Comparison of ENCODE assay signal across 21 cellular contexts in the genomic region with DNA sequence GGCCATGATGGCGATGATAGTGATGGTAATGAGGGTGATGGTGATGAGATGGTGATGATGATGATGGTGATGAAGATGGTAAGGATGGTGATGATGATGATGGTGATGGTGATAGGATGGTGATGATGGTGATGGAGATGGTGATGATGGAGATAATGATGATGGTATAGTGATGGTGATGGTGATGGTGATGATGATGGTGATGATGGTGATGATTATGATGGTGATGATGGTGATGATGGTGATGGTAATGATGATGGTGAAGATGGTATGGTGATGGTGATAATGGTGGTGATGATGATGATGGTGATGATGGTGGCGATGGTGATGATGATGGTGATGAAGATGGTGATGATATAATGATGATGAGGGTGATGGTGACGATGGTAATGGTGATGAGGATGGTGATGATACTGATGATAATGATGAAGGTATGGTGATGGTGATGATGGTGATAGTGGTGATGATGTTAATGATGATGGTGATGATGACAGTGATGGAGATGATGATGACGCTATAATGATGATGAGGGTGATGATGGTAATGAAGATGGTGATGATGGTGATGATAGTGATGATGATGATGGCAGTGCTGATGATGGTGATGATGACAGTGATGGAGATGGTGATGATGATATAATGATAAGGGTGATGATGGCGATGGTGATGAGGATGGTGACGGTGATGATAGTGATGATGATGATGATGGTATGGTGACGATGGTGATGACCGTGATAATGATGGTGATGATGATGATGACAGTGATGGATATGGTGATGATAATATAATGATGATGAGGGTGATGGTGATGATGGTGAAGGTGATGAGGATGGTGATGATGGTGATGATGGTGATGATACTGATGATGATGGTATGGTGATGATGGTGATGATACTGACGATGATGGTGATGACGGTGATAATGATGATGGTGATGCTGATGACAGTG. TPM values are rescaled to one million over a fixed set of nuclear protein-coding genes. Genes with fewer than 3 reads are reported as not detected.
A peak's percentile ranks its signal among the peaks of the same experiment; 100 is the strongest.
DNase-seq lines count a peak whose midpoint lies in the region; FAIRE-seq and TF ChIP-seq lines count a peak whose summit lies in the region.
"Had no signal": no experiment of that assay in that cellular context is flagged by ENCODE, and none has a peak within 500 bp of the region (broad histone marks: within the 10 kb centered on the region; RNA-seq: fewer than 3 reads in every experiment).

No MANE protein-coding gene starts in this region.

- H3K9ac ChIP-seq in astrocyte (ENCODE audit: low read length) (no peak overlapping the region), endothelial cell of umbilical vein (replicated peaks; ENCODE audit: extremely low read depth, insufficient read depth, low read length) (no peak overlapping the region), MM.1S (ENCODE audit: low read length) (no peak overlapping the region)

- TF ChIP-seq CTCF in HEK293 (tag by site-specific recombination; IDR thresholded peaks at IDR 0.05) (no peak), astrocyte (IDR thresholded peaks at IDR 0.05; ENCODE audit: insufficient read depth, low read depth, low read length) (no peak), endothelial cell of umbilical vein (IDR thresholded peaks at IDR 0.05; ENCODE audit: extremely low read depth in 1 of 2, insufficient read depth in 1 of 2, low read depth in 1 of 2, low read length in 2 of 2) (no peak), MM.1S (IDR thresholded peaks at IDR 0.05; ENCODE audit: low read length) (no peak)

- H3K9me1 ChIP-seq in endothelial cell of umbilical vein (replicated peaks; ENCODE audit: control insufficient read depth, extremely low read depth, insufficient read depth, low read length), result no peaks in the 10 kb centered on the region

- H3K36me3 ChIP-seq in HEK293 (ENCODE audit: control insufficient read depth in 2 of 2, insufficient read depth in 1 of 2, low read length in 2 of 2) (no peaks in the 10 kb centered on the region), astrocyte (ENCODE audit: insufficient read depth, low read length) (no peaks in the 10 kb centered on the region), endothelial cell of umbilical vein (ENCODE audit: control insufficient read depth in 2 of 2, extremely low read depth in 1 of 2, insufficient read depth in 2 of 2, low read length in 2 of 2) (no peaks in the 10 kb centered on the region), MM.1S (replicated peaks; ENCODE audit: insufficient read depth, low read length) (no peaks in the 10 kb centered on the region)
- H3K36me3 ChIP-seq: BE2C had no signal

- BruUV-seq in endothelial cell of umbilical vein (replicated peaks; lab: Mats Ljungman, UMichigan), result no TSS peak

- no peaks in the 10 kb centered on the region for H4K20me1 ChIP-seq in astrocyte (ENCODE audit: insufficient read depth, low read length)
- no peaks in the 10 kb centered on the region for H4K20me1 ChIP-seq in endothelial cell of umbilical vein (replicated peaks; ENCODE audit: control insufficient read depth, extremely low read depth, insufficient read depth, low read length)
- no peaks in the 10 kb centered on the region for H4K20me1 ChIP-seq in MM.1S (ENCODE audit: insufficient read depth, low read length)

- H3K9me2 ChIP-seq in MM.1S (replicated peaks; ENCODE audit: insufficient read depth, low read length), result no peaks in the 10 kb centered on the region

- FAIRE-seq in astrocyte (lab: Jason Lieb, UNC) (peak; percentile 13), endothelial cell of umbilical vein (lab: Jason Lieb, UNC) (peak; percentile 59)
- FAIRE-seq: A549, D721Med, G401.6, GM19239 had no signal

- H3K36me3 Mint-ChIP-seq in astrocyte (ENCODE audit: low read depth, unreplicated experiment), result no peaks in the 10 kb centered on the region
- H3K36me3 Mint-ChIP-seq: CD14-positive monocyte; CD8-positive, alpha-beta T cell had no signal

- H2AFZ ChIP-seq in astrocyte (ENCODE audit: low read depth, low read length) (no peak overlapping the region), endothelial cell of umbilical vein (ENCODE audit: low read depth, low read length) (no peak overlapping the region), MM.1S (ENCODE audit: low read length) (no peak overlapping the region)

- H3K4me1 ChIP-seq in HEK293 (ENCODE audit: control insufficient read depth, insufficient read depth, low read length) (no peaks in the 10 kb centered on the region), astrocyte (ENCODE audit: insufficient read depth, low read length) (no peaks in the 10 kb centered on the region), endothelial cell of umbilical vein (ENCODE audit: control insufficient read depth, extremely low read depth, insufficient read depth, low read length) (no peaks in the 10 kb centered on the region), MM.1S (ENCODE audit: low read length) (no peaks in the 10 kb centered on the region)
- H3K4me1 ChIP-seq: A549, BE2C had no signal

- CTCF ChIA-PET in HEK293 (lab: Yijun Ruan, JAX) (no interaction called here), endothelial cell of umbilical vein (lab: Charles Lee) (interaction anchor here (2.8 kb wide), 1 partner anchor 247 kb away, joined by 6 read pairs; no protein-coding TSS in a partner anchor)

- no peak for DNase-seq in astrocyte (ENCODE audit: low read depth)
- no peak for DNase-seq in endothelial cell of umbilical vein (ENCODE audit: low read depth, low spot score)
- no peak for DNase-seq in MM.1S
- no peak for DNase-seq in HUDEP-2 (lab: John Stamatoyannopoulos, UW; ENCODE audit: unreplicated experiment in 76 of 76)
- DNase-seq in NCI-H226, result no peak
- DNase-seq: BE2C; CD8-positive, alpha-beta T cell; COR-L47; DMS153; DMS79 treated with DMSO at 0.1 percent for 48 hours; EL; GOT3; HCEC 1CT had no signal

- H3K9me3 Mint-ChIP-seq in astrocyte (ENCODE audit: unreplicated experiment), result no peaks in the 10 kb centered on the region
- H3K9me3 Mint-ChIP-seq: CD8-positive, alpha-beta T cell had no signal

- no peak overlapping the region for H3K4me3 Mint-ChIP-seq in astrocyte (ENCODE audit: unreplicated experiment)
- H3K4me3 Mint-ChIP-seq: CD14-positive monocyte; CD8-positive, alpha-beta T cell had no signal

- H3K27me3 ChIP-seq in astrocyte (ENCODE audit: insufficient read depth, low read length) (no peaks in the 10 kb centered on the region), endothelial cell of umbilical vein (ENCODE audit: control insufficient read depth in 2 of 2, insufficient read depth in 2 of 2, low read length in 2 of 2) (no peaks in the 10 kb centered on the region), MM.1S (replicated peaks; ENCODE audit: insufficient read depth, low read length) (no peaks in the 10 kb centered on the region; the same call in 1 of the 2 replicates)
- H3K27me3 ChIP-seq: BE2C had no signal

- H3K27ac ChIP-seq in HEK293 (ENCODE audit: extremely low read depth, low read depth, low read length), result no peak overlapping the region
- H3K27ac ChIP-seq in astrocyte (ENCODE audit: low read depth, low read length), result no peak overlapping the region
- no peak overlapping the region for H3K27ac ChIP-seq in endothelial cell of umbilical vein (ENCODE audit: insufficient read depth, low read depth, low read length)
- no peak overlapping the region for H3K27ac ChIP-seq in MM.1S (ENCODE audit: low read length)
- H3K27ac ChIP-seq: A549, HL-60 had no signal

- H3K4me1 Mint-ChIP-seq in astrocyte (ENCODE audit: low read depth, unreplicated experiment), result no peaks in the 10 kb centered on the region
- H3K4me1 Mint-ChIP-seq: CD14-positive monocyte had no signal

- no peak overlapping the region for H3K4me3 ChIP-seq in HEK293 (ENCODE audit: low read depth, low read length)
- no peak overlapping the region for H3K4me3 ChIP-seq in astrocyte (ENCODE audit: insufficient read depth, low read depth, low read length)
- H3K4me3 ChIP-seq in endothelial cell of umbilical vein (replicated peaks in 1 of 3; ENCODE audit: insufficient read depth in 1 of 3, low read depth in 1 of 3, low read length in 3 of 3), result no peak overlapping the region
- H3K4me3 ChIP-seq in MM.1S (ENCODE audit: low read length), result no peak overlapping the region
- H3K4me3 ChIP-seq: A549 had no signal

- intact Hi-C loops in endothelial cell of umbilical vein (cut with micrococcal nuclease), result loop anchor here (10.0 kb wide), 1 partner anchor 458 kb away; no protein-coding TSS in a partner anchor

- no peaks in the 10 kb centered on the region for H3K27me3 Mint-ChIP-seq in astrocyte (ENCODE audit: low read depth, unreplicated experiment)

- POLR2A ChIA-PET in HEK293 (lab: Yijun Ruan, JAX), result no interaction called here
- POLR2A ChIA-PET in endothelial cell of umbilical vein (lab: Charles Lee), result no interaction called here

- H3K27ac Mint-ChIP-seq in astrocyte (ENCODE audit: unreplicated experiment), result no peak overlapping the region
- H3K27ac Mint-ChIP-seq: CD14-positive monocyte; CD8-positive, alpha-beta T cell had no signal

- dilution Hi-C loops in endothelial cell of umbilical vein (cut with MboI; ENCODE audit: extremely low pct_ligation_motif_present, low sequenced_read_pairs), result no loop called here

- H3K9me3 ChIP-seq in HEK293 (ENCODE audit: control insufficient read depth, insufficient read depth, low read depth, low read length), result no peaks in the 10 kb centered on the region
- H3K9me3 ChIP-seq in astrocyte (ENCODE audit: insufficient read depth, low read depth, low read length), result peaks cover 6% of the 10 kb centered on the region
- no peaks in the 10 kb centered on the region for H3K9me3 ChIP-seq in endothelial cell of umbilical vein (replicated peaks; ENCODE audit: control insufficient read depth, insufficient read depth, low read length)
- H3K9me3 ChIP-seq in MM.1S (replicated peaks; ENCODE audit: insufficient read depth, low read length), result no peaks in the 10 kb centered on the region
- H3K9me3 ChIP-seq: A549, BE2C had no signal

- no peaks in the 10 kb centered on the region for H3K79me2 ChIP-seq in astrocyte (ENCODE audit: insufficient read depth, low read length)
- H3K79me2 ChIP-seq in endothelial cell of umbilical vein (ENCODE audit: control insufficient read depth, insufficient read depth, low read length), result no peaks in the 10 kb centered on the region
- H3K79me2 ChIP-seq in MM.1S (ENCODE audit: low read length), result no peaks in the 10 kb centered on the region

- no peaks in the 10 kb centered on the region for H3F3A ChIP-seq in MM.1S (ENCODE audit: insufficient read depth, low read length)

- no peak overlapping the region for H3K4me2 ChIP-seq in astrocyte (ENCODE audit: low read length)
- no peak overlapping the region for H3K4me2 ChIP-seq in endothelial cell of umbilical vein (ENCODE audit: insufficient read depth, low read length)
- no peak overlapping the region for H3K4me2 ChIP-seq in MM.1S (ENCODE audit: low read depth, low read length)
- H3K4me2 ChIP-seq: A549 had no signal

- TF ChIP-seq POLR2A in endothelial cell of umbilical vein (IDR thresholded peaks at IDR 0.05; ENCODE audit: low read depth, low read length), result no peak

RNA-seq across cellular contexts. Expression of a gene that starts 37.5 kb away (rescaled TPM):
- total RNA-seq in astrocyte (9.0 and 9.6 TPM in 2 replicates), endothelial cell of umbilical vein (8.0 and 9.1 TPM in 2 replicates)
- 1.7 and 1.9 TPM in 2 replicates for polyA plus RNA-seq in endothelial cell of umbilical vein
- 2.1 and 2.5 TPM in 2 replicates for polyA plus RNA-seq in endothelial cell of umbilical vein (2011; cell fraction: cytosol; rRNA removed)
- 4.6 and 5.0 TPM in 2 replicates for polyA plus RNA-seq in endothelial cell of umbilical vein (2011; cell fraction: nucleus; rRNA removed)
- 2.8 and 3.9 TPM in 2 replicates for polyA plus RNA-seq in endothelial cell of umbilical vein (2012)
- 12.3 and 13.2 TPM in 2 replicates for polyA minus RNA-seq in endothelial cell of umbilical vein
- 13.3 TPM for polyA minus RNA-seq in endothelial cell of umbilical vein (2011; cell fraction: cytosol; rRNA and poly(A)+ RNA removed)
- 7.8 and 11.6 TPM in 2 replicates for polyA minus RNA-seq in endothelial cell of umbilical vein (2011; cell fraction: nucleus; rRNA and poly(A)+ RNA removed)

RNA-seq across cellular contexts. Expression of a gene that starts 48.5 kb away (rescaled TPM):
- not detected in 2 replicates for total RNA-seq in astrocyte
- total RNA-seq in endothelial cell of umbilical vein, result not detected in 2 replicates
- not detected in 2 replicates for polyA plus RNA-seq in endothelial cell of umbilical vein
- not detected in 2 replicates for polyA plus RNA-seq in endothelial cell of umbilical vein (2011; cell fraction: cytosol; rRNA removed)
- polyA plus RNA-seq in endothelial cell of umbilical vein (2011; cell fraction: nucleus; rRNA removed), result not detected in 2 replicates
- not detected in 2 replicates for polyA plus RNA-seq in endothelial cell of umbilical vein (2012)
- polyA minus RNA-seq in endothelial cell of umbilical vein, result not detected in 2 replicates
- polyA minus RNA-seq in endothelial cell of umbilical vein (2011; cell fraction: cytosol; rRNA and poly(A)+ RNA removed), result not detected
- not detected in 2 replicates for polyA minus RNA-seq in endothelial cell of umbilical vein (2011; cell fraction: nucleus; rRNA and poly(A)+ RNA removed)
- total RNA-seq: CD8-positive, alpha-beta T cell had no signal
- polyA plus RNA-seq: A549, AG04450, CD14-positive monocyte had no signal

RNA-seq across cellular contexts. Expression of a gene that starts 57.9 kb away (rescaled TPM):
- 0.57 TPM in 1 of 2 replicates, not detected in the other for total RNA-seq in astrocyte
- not detected in 2 replicates for total RNA-seq in endothelial cell of umbilical vein
- not detected in 2 replicates for polyA plus RNA-seq in endothelial cell of umbilical vein
- not detected in 2 replicates for polyA plus RNA-seq in endothelial cell of umbilical vein (2011; cell fraction: cytosol; rRNA removed)
- polyA plus RNA-seq in endothelial cell of umbilical vein (2011; cell fraction: nucleus; rRNA removed), result not detected in 2 replicates
- not detected in 2 replicates for polyA plus RNA-seq in endothelial cell of umbilical vein (2012)
- not detected in 2 replicates for polyA minus RNA-seq in endothelial cell of umbilical vein
- not detected for polyA minus RNA-seq in endothelial cell of umbilical vein (2011; cell fraction: cytosol; rRNA and poly(A)+ RNA removed)
- polyA minus RNA-seq in endothelial cell of umbilical vein (2011; cell fraction: nucleus; rRNA and poly(A)+ RNA removed), result not detected in 2 replicates
- total RNA-seq: CD8-positive, alpha-beta T cell had no signal
- polyA plus RNA-seq: A549, AG04450, CD14-positive monocyte had no signal
